ENCODE assay signal across 1 cellular context in the genomic region with DNA sequence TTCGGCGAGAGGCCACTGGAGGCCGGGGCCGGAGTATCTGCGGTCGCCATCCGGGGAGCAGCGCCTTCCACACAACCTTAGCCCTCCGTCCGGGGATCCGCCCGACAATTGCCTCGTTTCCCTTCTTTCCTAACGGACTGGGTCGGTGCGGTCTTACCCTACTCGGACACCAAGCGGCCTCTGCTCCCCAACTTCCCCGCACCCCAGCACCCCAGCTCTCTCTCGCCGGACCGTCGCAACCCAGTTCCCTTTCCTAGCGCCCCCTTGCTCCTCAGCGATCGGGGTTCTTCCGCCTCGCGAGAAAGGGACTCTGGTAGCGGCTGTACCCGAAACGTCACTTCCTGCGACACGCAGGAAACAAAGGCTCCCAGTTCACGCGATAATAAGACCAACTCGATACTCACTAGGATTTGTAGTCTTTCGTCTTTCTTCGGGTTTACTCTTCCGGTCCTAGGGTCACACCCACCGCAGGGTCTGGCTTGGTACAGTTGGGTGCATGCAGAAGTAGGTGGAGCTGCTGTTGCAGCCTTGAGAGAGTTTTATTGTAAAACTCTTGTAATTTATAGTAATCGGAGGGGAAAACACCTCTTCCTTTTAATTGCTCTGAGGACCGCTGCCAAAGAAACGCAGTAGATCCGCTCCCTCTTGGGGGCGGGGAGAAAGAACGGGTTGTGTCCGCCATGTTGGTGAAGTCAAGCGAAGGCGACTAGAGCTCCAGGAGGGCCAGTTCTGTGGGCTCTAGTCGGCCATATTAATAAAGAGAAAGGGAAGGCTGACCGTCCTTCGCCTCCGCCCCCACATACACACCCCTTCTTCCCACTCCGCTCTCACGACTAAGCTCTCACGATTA.
A peak's percentile ranks its signal among the peaks of the same experiment; 100 is the strongest.
TF ChIP-seq lines count a peak whose summit lies in the region.

A gene (plus strand): TSS at position 741 of the 850 bp plus-strand sequence. CDS start 209 bp downstream, outside the sequence.
A gene with protein sequence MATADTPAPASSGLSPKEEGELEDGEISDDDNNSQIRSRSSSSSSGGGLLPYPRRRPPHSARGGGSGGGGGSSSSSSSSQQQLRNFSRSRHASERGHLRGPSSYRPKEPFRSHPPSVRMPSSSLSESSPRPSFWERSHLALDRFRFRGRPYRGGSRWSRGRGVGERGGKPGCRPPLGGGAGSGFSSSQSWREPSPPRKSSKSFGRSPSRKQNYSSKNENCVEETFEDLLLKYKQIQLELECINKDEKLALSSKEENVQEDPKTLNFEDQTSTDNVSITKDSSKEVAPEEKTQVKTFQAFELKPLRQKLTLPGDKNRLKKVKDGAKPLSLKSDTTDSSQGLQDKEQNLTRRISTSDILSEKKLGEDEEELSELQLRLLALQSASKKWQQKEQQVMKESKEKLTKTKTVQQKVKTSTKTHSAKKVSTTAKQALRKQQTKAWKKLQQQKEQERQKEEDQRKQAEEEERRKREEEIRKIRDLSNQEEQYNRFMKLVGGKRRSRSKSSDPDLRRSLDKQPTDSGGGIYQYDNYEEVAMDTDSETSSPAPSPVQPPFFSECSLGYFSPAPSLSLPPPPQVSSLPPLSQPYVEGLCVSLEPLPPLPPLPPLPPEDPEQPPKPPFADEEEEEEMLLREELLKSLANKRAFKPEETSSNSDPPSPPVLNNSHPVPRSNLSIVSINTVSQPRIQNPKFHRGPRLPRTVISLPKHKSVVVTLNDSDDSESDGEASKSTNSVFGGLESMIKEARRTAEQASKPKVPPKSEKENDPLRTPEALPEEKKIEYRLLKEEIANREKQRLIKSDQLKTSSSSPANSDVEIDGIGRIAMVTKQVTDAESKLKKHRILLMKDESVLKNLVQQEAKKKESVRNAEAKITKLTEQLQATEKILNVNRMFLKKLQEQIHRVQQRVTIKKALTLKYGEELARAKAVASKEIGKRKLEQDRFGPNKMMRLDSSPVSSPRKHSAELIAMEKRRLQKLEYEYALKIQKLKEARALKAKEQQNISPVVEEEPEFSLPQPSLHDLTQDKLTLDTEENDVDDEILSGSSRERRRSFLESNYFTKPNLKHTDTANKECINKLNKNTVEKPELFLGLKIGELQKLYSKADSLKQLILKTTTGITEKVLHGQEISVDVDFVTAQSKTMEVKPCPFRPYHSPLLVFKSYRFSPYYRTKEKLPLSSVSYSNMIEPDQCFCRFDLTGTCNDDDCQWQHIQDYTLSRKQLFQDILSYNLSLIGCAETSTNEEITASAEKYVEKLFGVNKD (N-terminal part only) (minus strand): TSS at position 288 of the 850 bp plus-strand sequence. CDS start 238 bp downstream, at position 50.

TF ChIP-seq in K562, 482 proteins besides CTCF, POLR2A, EP300 and RAD21 (continued from another document and continues in another):
- TF ChIP-seq, protein P1, sequence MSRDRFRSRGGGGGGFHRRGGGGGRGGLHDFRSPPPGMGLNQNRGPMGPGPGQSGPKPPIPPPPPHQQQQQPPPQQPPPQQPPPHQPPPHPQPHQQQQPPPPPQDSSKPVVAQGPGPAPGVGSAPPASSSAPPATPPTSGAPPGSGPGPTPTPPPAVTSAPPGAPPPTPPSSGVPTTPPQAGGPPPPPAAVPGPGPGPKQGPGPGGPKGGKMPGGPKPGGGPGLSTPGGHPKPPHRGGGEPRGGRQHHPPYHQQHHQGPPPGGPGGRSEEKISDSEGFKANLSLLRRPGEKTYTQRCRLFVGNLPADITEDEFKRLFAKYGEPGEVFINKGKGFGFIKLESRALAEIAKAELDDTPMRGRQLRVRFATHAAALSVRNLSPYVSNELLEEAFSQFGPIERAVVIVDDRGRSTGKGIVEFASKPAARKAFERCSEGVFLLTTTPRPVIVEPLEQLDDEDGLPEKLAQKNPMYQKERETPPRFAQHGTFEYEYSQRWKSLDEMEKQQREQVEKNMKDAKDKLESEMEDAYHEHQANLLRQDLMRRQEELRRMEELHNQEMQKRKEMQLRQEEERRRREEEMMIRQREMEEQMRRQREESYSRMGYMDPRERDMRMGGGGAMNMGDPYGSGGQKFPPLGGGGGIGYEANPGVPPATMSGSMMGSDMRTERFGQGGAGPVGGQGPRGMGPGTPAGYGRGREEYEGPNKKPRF (IDR thresholded peaks at IDR 0.05; ENCODE audit: low read depth, low read length), result no peak
- TF ChIP-seq U2AF2 (optimal IDR thresholded peaks at IDR 0.05; ENCODE audit: low read depth, low read length) (no peak), SMARCA4 (IDR thresholded peaks at IDR 0.05) (no peak; the same call in 1 of the 2 replicates), CEBPB (tag; IDR thresholded peaks at IDR 0.05) (no peak), HMG20B (CRISPR knock-in tag; IDR thresholded peaks at IDR 0.05) (no peak), POLR2G (IDR thresholded peaks at IDR 0.05; ENCODE audit: low read depth, low read length) (peak; percentile 90), BCOR (IDR thresholded peaks at IDR 0.05) (peak; percentile 23; the same call in 1 of the 2 replicates), MED1 (CRISPR knock-in tag; IDR thresholded peaks at IDR 0.05; ENCODE audit: borderline replicate concordance) (no peak), NELFE (IDR thresholded peaks at IDR 0.05; ENCODE audit: insufficient read depth, insufficient read length) (no peak), BMI1 (IDR thresholded peaks at IDR 0.05; ENCODE audit: low read length) (no peak), RB1 (IDR thresholded peaks at IDR 0.05; ENCODE audit: low read depth) (0 out of 2 replicates have a peak, but pooled peaks have one; percentile 20), POU5F1 (IDR thresholded peaks at IDR 0.05; ENCODE audit: borderline replicate concordance, low read depth, low read length, partially characterized antibody) (peak; percentile 56), ZNF445 (CRISPR knock-in tag; IDR thresholded peaks at IDR 0.05; ENCODE audit: low read depth) (no peak), SMARCB1 (IDR thresholded peaks at IDR 0.05; ENCODE audit: insufficient read length, low read depth) (no peak), JUND (IDR thresholded peaks at IDR 0.05; ENCODE audit: borderline replicate concordance, low read depth, low read length) (peak; percentile 48), JUND (tag; IDR thresholded peaks at IDR 0.05; ENCODE audit: borderline replicate concordance, low read depth, low read length) (no peak; the same call in 1 of the 3 replicates), HNRNPL (IDR thresholded peaks at IDR 0.05; ENCODE audit: low read depth, low read length) (no peak)
- TF ChIP-seq, protein P2, sequence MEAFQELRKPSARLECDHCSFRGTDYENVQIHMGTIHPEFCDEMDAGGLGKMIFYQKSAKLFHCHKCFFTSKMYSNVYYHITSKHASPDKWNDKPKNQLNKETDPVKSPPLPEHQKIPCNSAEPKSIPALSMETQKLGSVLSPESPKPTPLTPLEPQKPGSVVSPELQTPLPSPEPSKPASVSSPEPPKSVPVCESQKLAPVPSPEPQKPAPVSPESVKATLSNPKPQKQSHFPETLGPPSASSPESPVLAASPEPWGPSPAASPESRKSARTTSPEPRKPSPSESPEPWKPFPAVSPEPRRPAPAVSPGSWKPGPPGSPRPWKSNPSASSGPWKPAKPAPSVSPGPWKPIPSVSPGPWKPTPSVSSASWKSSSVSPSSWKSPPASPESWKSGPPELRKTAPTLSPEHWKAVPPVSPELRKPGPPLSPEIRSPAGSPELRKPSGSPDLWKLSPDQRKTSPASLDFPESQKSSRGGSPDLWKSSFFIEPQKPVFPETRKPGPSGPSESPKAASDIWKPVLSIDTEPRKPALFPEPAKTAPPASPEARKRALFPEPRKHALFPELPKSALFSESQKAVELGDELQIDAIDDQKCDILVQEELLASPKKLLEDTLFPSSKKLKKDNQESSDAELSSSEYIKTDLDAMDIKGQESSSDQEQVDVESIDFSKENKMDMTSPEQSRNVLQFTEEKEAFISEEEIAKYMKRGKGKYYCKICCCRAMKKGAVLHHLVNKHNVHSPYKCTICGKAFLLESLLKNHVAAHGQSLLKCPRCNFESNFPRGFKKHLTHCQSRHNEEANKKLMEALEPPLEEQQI (IDR thresholded peaks at IDR 0.05), result 0 out of 2 replicates have a peak, but pooled peaks have one; percentile 23
- TF ChIP-seq, protein P3, sequence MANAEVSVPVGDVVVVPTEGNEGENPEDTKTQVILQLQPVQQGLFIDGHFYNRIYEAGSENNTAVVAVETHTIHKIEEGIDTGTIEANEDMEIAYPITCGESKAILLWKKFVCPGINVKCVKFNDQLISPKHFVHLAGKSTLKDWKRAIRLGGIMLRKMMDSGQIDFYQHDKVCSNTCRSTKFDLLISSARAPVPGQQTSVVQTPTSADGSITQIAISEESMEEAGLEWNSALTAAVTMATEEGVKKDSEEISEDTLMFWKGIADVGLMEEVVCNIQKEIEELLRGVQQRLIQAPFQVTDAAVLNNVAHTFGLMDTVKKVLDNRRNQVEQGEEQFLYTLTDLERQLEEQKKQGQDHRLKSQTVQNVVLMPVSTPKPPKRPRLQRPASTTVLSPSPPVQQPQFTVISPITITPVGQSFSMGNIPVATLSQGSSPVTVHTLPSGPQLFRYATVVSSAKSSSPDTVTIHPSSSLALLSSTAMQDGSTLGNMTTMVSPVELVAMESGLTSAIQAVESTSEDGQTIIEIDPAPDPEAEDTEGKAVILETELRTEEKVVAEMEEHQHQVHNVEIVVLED (CRISPR knock-in tag; IDR thresholded peaks at IDR 0.05), result no peak
- TF ChIP-seq, protein P4, sequence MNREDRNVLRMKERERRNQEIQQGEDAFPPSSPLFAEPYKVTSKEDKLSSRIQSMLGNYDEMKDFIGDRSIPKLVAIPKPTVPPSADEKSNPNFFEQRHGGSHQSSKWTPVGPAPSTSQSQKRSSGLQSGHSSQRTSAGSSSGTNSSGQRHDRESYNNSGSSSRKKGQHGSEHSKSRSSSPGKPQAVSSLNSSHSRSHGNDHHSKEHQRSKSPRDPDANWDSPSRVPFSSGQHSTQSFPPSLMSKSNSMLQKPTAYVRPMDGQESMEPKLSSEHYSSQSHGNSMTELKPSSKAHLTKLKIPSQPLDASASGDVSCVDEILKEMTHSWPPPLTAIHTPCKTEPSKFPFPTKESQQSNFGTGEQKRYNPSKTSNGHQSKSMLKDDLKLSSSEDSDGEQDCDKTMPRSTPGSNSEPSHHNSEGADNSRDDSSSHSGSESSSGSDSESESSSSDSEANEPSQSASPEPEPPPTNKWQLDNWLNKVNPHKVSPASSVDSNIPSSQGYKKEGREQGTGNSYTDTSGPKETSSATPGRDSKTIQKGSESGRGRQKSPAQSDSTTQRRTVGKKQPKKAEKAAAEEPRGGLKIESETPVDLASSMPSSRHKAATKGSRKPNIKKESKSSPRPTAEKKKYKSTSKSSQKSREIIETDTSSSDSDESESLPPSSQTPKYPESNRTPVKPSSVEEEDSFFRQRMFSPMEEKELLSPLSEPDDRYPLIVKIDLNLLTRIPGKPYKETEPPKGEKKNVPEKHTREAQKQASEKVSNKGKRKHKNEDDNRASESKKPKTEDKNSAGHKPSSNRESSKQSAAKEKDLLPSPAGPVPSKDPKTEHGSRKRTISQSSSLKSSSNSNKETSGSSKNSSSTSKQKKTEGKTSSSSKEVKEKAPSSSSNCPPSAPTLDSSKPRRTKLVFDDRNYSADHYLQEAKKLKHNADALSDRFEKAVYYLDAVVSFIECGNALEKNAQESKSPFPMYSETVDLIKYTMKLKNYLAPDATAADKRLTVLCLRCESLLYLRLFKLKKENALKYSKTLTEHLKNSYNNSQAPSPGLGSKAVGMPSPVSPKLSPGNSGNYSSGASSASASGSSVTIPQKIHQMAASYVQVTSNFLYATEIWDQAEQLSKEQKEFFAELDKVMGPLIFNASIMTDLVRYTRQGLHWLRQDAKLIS (CRISPR knock-in tag; IDR thresholded peaks at IDR 0.05), result no peak; the same call in 1 of the 2 replicates
- TF ChIP-seq, protein P5, sequence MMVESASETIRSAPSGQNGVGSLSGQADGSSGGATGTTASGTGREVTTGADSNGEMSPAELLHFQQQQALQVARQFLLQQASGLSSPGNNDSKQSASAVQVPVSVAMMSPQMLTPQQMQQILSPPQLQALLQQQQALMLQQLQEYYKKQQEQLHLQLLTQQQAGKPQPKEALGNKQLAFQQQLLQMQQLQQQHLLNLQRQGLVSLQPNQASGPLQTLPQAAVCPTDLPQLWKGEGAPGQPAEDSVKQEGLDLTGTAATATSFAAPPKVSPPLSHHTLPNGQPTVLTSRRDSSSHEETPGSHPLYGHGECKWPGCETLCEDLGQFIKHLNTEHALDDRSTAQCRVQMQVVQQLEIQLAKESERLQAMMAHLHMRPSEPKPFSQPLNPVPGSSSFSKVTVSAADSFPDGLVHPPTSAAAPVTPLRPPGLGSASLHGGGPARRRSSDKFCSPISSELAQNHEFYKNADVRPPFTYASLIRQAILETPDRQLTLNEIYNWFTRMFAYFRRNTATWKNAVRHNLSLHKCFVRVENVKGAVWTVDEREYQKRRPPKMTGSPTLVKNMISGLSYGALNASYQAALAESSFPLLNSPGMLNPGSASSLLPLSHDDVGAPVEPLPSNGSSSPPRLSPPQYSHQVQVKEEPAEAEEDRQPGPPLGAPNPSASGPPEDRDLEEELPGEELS (CRISPR knock-in tag; IDR thresholded peaks at IDR 0.05; ENCODE audit: borderline replicate concordance), result 0 out of 2 replicates have a peak, but pooled peaks have one; percentile 53
- TF ChIP-seq, protein P6, sequence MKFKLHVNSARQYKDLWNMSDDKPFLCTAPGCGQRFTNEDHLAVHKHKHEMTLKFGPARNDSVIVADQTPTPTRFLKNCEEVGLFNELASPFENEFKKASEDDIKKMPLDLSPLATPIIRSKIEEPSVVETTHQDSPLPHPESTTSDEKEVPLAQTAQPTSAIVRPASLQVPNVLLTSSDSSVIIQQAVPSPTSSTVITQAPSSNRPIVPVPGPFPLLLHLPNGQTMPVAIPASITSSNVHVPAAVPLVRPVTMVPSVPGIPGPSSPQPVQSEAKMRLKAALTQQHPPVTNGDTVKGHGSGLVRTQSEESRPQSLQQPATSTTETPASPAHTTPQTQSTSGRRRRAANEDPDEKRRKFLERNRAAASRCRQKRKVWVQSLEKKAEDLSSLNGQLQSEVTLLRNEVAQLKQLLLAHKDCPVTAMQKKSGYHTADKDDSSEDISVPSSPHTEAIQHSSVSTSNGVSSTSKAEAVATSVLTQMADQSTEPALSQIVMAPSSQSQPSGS (CRISPR knock-in tag; IDR thresholded peaks at IDR 0.05), result no peak
- TF ChIP-seq, protein P7, sequence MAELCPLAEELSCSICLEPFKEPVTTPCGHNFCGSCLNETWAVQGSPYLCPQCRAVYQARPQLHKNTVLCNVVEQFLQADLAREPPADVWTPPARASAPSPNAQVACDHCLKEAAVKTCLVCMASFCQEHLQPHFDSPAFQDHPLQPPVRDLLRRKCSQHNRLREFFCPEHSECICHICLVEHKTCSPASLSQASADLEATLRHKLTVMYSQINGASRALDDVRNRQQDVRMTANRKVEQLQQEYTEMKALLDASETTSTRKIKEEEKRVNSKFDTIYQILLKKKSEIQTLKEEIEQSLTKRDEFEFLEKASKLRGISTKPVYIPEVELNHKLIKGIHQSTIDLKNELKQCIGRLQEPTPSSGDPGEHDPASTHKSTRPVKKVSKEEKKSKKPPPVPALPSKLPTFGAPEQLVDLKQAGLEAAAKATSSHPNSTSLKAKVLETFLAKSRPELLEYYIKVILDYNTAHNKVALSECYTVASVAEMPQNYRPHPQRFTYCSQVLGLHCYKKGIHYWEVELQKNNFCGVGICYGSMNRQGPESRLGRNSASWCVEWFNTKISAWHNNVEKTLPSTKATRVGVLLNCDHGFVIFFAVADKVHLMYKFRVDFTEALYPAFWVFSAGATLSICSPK (IDR thresholded peaks at IDR 0.05; ENCODE audit: borderline replicate concordance), result no peak
- TF ChIP-seq, protein P8, sequence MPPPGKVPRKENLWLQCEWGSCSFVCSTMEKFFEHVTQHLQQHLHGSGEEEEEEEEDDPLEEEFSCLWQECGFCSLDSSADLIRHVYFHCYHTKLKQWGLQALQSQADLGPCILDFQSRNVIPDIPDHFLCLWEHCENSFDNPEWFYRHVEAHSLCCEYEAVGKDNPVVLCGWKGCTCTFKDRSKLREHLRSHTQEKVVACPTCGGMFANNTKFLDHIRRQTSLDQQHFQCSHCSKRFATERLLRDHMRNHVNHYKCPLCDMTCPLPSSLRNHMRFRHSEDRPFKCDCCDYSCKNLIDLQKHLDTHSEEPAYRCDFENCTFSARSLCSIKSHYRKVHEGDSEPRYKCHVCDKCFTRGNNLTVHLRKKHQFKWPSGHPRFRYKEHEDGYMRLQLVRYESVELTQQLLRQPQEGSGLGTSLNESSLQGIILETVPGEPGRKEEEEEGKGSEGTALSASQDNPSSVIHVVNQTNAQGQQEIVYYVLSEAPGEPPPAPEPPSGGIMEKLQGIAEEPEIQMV (tag; conservative IDR thresholded peaks at IDR 0.05; ENCODE audit: low read depth), result no peak
